In genomic region chr22:39689421-39689820, GRCh38 we compare ENCODE assay signal across 18 cellular contexts.
A peak's percentile ranks its signal among the peaks of the same experiment; 100 is the strongest.
DNase-seq lines count a peak whose midpoint lies in the region; ATAC-seq and TF ChIP-seq lines count a peak whose summit lies in the region.
"Had no signal": no experiment of that assay in that cellular context is flagged by ENCODE, and none has a peak within 500 bp of the region (broad histone marks: within the 10 kb centered on the region; RNA-seq: fewer than 3 reads in every experiment).

No MANE protein-coding gene starts in this region.

- intact Hi-C loops in thyroid gland (cut with DNase I) = no loop called here

- H3K27me3 ChIP-seq in thyroid gland = no peaks in the 10 kb centered on the region

- CTCF ChIA-PET in HEK293 (lab: Yijun Ruan, JAX) = no interaction called here

- H3K9me3 Mint-ChIP-seq in central memory CD8-positive, alpha-beta T cell = no peaks in the 10 kb centered on the region
- no peaks in the 10 kb centered on the region for H3K9me3 Mint-ChIP-seq in neural crest cell

- H3K9me3 ChIP-seq in HEK293 (ENCODE audit: control insufficient read depth, insufficient read depth, low read depth, low read length) (no peaks in the 10 kb centered on the region), thyroid gland (no peaks in the 10 kb centered on the region)
- H3K9me3 ChIP-seq: SJCRH30 had no signal

- H3K4me1 ChIP-seq in HEK293 (ENCODE audit: control insufficient read depth, insufficient read depth, low read length) (no peaks in the 10 kb centered on the region), thyroid gland (peaks cover 20 to 28% of the 10 kb centered on the region in 2 donors)
- H3K4me1 ChIP-seq: SJCRH30 had no signal

- H3K4me3 ChIP-seq in HEK293 (ENCODE audit: low read depth, low read length) = no peak overlapping the region
- no peak overlapping the region for H3K4me3 ChIP-seq in thyroid gland (replicated peaks in 1 of 3)
- H3K4me3 ChIP-seq: SJCRH30 had no signal

- no peaks in the 10 kb centered on the region for H3K36me3 ChIP-seq in HEK293 (ENCODE audit: control insufficient read depth in 2 of 2, insufficient read depth in 1 of 2, low read length in 2 of 2)
- no peaks in the 10 kb centered on the region for H3K36me3 ChIP-seq in thyroid gland
- H3K36me3 ChIP-seq: SJCRH30 had no signal

- peak overlapping the region; percentile 78 for H3K27ac Mint-ChIP-seq in central memory CD8-positive, alpha-beta T cell (ENCODE audit: low read depth)
- H3K27ac Mint-ChIP-seq in neural crest cell (ENCODE audit: unreplicated experiment) = peak overlapping the region; percentile 89
- H3K27ac Mint-ChIP-seq: B cell; CD4-positive, alpha-beta memory T cell had no signal

- H3K27me3 Mint-ChIP-seq in central memory CD8-positive, alpha-beta T cell = peaks cover 73% of the 10 kb centered on the region
- H3K27me3 Mint-ChIP-seq in neural crest cell (ENCODE audit: low read depth) = peaks cover 12% of the 10 kb centered on the region

- H3K4me1 Mint-ChIP-seq in central memory CD8-positive, alpha-beta T cell = peaks cover 13% of the 10 kb centered on the region
- H3K4me1 Mint-ChIP-seq in neural crest cell = peaks cover 15% of the 10 kb centered on the region

- no peak for TF ChIP-seq POLR2A in thyroid gland (IDR thresholded peaks at IDR 0.05)

- POLR2A ChIA-PET in HEK293 (lab: Yijun Ruan, JAX) = no interaction called here

- no peak overlapping the region for H3K27ac ChIP-seq in HEK293 (ENCODE audit: extremely low read depth, low read depth, low read length)
- peak overlapping the region in 2 of 3 donors; percentile 47 to 57 for H3K27ac ChIP-seq in thyroid gland
- H3K27ac ChIP-seq: KMS-11, RWPE1, SJCRH30 had no signal

- TF ChIP-seq CTCF in HEK293 (tag by site-specific recombination; IDR thresholded peaks at IDR 0.05) (no peak), neural crest cell (conservative IDR thresholded peaks at IDR 0.05) (no peak), thyroid gland (IDR thresholded peaks at IDR 0.05) (no peak)

- 64 to 75% methylated on average over 10 of the region's 10 CpGs for WGBS in thyroid gland, 2 donors

- DNase-seq in central memory CD8-positive, alpha-beta T cell (ENCODE audit: low spot score in 2 of 2) = no peak
- DNase-seq in neural crest cell (ENCODE audit: low read depth, low spot score) (no peak), thyroid gland (peak; percentile 46 to 60), HuH-7 (ENCODE audit: low spot score) (no peak), NCI-H1105 treated with DMSO at 0.1 percent for 48 hours (lab: John Stamatoyannopoulos, UW) (no peak), glomerular visceral epithelial cell (ENCODE audit: extremely low spot score) (no peak)
- DNase-seq: Calu3; CD4-positive, alpha-beta memory T cell; DMS79; NCI-H1048; NCI-H2081 treated with DMSO at 0.1 percent for 48 hours; NCI-H510A; NCI-H774; SJCRH30 had no signal

- H3K4me3 Mint-ChIP-seq in central memory CD8-positive, alpha-beta T cell = no peak overlapping the region
- no peak overlapping the region for H3K4me3 Mint-ChIP-seq in neural crest cell
- H3K4me3 Mint-ChIP-seq: B cell; CD4-positive, alpha-beta memory T cell had no signal

- H3K36me3 Mint-ChIP-seq in central memory CD8-positive, alpha-beta T cell (ENCODE audit: insufficient read depth) = peaks cover 4% of the 10 kb centered on the region
- H3K36me3 Mint-ChIP-seq in neural crest cell (ENCODE audit: low read depth) = no peaks in the 10 kb centered on the region

- ATAC-seq in central memory CD8-positive, alpha-beta T cell (replicated peaks; ENCODE audit: extremely low read depth, poor library complexity, severe bottlenecking) = no peak

TF ChIP-seq in HEK293, 187 proteins besides CTCF, POLR2A, EP300 and RAD21:
- TF ChIP-seq ZNF214 (tag by site-specific recombination; IDR thresholded peaks at IDR 0.05; ENCODE audit: borderline replicate concordance) (no peak), ZIC2 (tag by site-specific recombination; IDR thresholded peaks at IDR 0.05) (peak; percentile 25; the same call in 1 of the 2 replicates), ZNF211 (tag by site-specific recombination; IDR thresholded peaks at IDR 0.05; ENCODE audit: low read depth) (no peak)

Comparison
In these comparisons a context has a peak if more than half of its experiments do, and no peak if none do; other contexts are left out.
1. DNase-seq: peak in thyroid gland (2 of 2); none in central memory CD8-positive, alpha-beta T cell (0 of 2), neural crest cell (single experiment), HuH-7 (single experiment), NCI-H1105 treated with DMSO at 0.1 percent for 48 hours (single experiment) and glomerular visceral epithelial cell (single experiment).